1 cellular context compared by ENCODE assay signal in genomic region chrX:12949927-12950656, GRCh38.
TF ChIP-seq lines count a peak whose summit lies in the region.

No MANE protein-coding gene starts in this region.

TF ChIP-seq in K562, 482 proteins besides CTCF, POLR2A, EP300 and RAD21 (continued from another document and continues in another):
- TF ChIP-seq ZNF449 (CRISPR knock-in tag; IDR thresholded peaks at IDR 0.05) (no peak), BRF2 (IDR thresholded peaks at IDR 0.05; ENCODE audit: borderline replicate concordance, insufficient read depth, insufficient read length) (no peak), CBFA2T3 (IDR thresholded peaks at IDR 0.05) (peak; percentile 22; the same call in 1 of the 2 replicates), E2F6 (IDR thresholded peaks at IDR 0.05; ENCODE audit: borderline replicate concordance in 1 of 2, extremely low read depth in 1 of 2, insufficient read depth in 1 of 2, insufficient read length in 1 of 2, low read depth in 1 of 2, low read length in 1 of 2, poor library complexity in 1 of 2, severe bottlenecking in 1 of 2) (peak; percentile 80 to 90), NR4A1 (CRISPR knock-in tag; IDR thresholded peaks at IDR 0.05) (no peak), NR4A1 (tag; IDR thresholded peaks at IDR 0.05) (peak; percentile 69; the same call in 1 of the 2 replicates), HIVEP1 (CRISPR knock-in tag; IDR thresholded peaks at IDR 0.05) (0 out of 2 replicates have a peak, but pooled peaks have one; percentile 55), NFRKB (IDR thresholded peaks at IDR 0.05; ENCODE audit: low read depth) (no peak; the same call in 1 of the 2 replicates), NCOA1 (IDR thresholded peaks at IDR 0.05; ENCODE audit: low read depth) (no peak; the same call in 1 of the 2 replicates), XRCC5 (IDR thresholded peaks at IDR 0.05; ENCODE audit: low read depth, low read length) (no peak), KDM1A (IDR thresholded peaks at IDR 0.05) (no peak), MED1 (CRISPR knock-in tag; IDR thresholded peaks at IDR 0.05; ENCODE audit: borderline replicate concordance) (no peak), MGA (IDR thresholded peaks at IDR 0.05) (peak; percentile 92), TAF1 (IDR thresholded peaks at IDR 0.05; ENCODE audit: control insufficient read depth, extremely low read depth, insufficient read depth, low read length, severe bottlenecking) (no peak), DEAF1 (CRISPR knock-in tag; IDR thresholded peaks at IDR 0.05) (no peak), HNRNPL (IDR thresholded peaks at IDR 0.05; ENCODE audit: low read depth, low read length) (no peak), FOXA3 (CRISPR knock-in tag; conservative IDR thresholded peaks at IDR 0.05 in 1 of 2, IDR thresholded peaks at IDR 0.05 in 1 of 2) (no peak), ZNF277 (CRISPR knock-in tag; IDR thresholded peaks at IDR 0.05; ENCODE audit: borderline replicate concordance) (no peak), POU5F1 (IDR thresholded peaks at IDR 0.05; ENCODE audit: borderline replicate concordance, low read depth, low read length, partially characterized antibody) (no peak), ZNF561 (CRISPR knock-in tag; conservative IDR thresholded peaks at IDR 0.05) (no peak), ZNF780A (CRISPR knock-in tag; IDR thresholded peaks at IDR 0.05) (no peak), KLF6 (CRISPR knock-in tag; IDR thresholded peaks at IDR 0.05; ENCODE audit: borderline replicate concordance) (0 out of 2 replicates have a peak, but pooled peaks have one; percentile 54), ZNF655 (CRISPR knock-in tag; IDR thresholded peaks at IDR 0.05) (no peak), E2F4 (CRISPR knock-in tag; IDR thresholded peaks at IDR 0.05; ENCODE audit: low read depth) (no peak), RCOR1 (IDR thresholded peaks at IDR 0.05; ENCODE audit: borderline replicate concordance in 1 of 2, low read depth in 2 of 2, low read length in 2 of 2) (0 out of 4 replicates have a peak, but pooled peaks of 1 of the 2 experiments have one; percentile 36), SMARCA5 (IDR thresholded peaks at IDR 0.05) (no peak), ZNF263 (CRISPR knock-in tag; IDR thresholded peaks at IDR 0.05; ENCODE audit: borderline replicate concordance) (no peak), ARID2 (IDR thresholded peaks at IDR 0.05) (no peak), ZNF41 (CRISPR knock-in tag; conservative IDR thresholded peaks at IDR 0.05) (no peak), ZNF699 (CRISPR knock-in tag; IDR thresholded peaks at IDR 0.05; ENCODE audit: insufficient replicate concordance) (no peak)
- TF ChIP-seq, protein P1, sequence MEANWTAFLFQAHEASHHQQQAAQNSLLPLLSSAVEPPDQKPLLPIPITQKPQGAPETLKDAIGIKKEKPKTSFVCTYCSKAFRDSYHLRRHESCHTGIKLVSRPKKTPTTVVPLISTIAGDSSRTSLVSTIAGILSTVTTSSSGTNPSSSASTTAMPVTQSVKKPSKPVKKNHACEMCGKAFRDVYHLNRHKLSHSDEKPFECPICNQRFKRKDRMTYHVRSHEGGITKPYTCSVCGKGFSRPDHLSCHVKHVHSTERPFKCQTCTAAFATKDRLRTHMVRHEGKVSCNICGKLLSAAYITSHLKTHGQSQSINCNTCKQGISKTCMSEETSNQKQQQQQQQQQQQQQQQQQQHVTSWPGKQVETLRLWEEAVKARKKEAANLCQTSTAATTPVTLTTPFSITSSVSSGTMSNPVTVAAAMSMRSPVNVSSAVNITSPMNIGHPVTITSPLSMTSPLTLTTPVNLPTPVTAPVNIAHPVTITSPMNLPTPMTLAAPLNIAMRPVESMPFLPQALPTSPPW (CRISPR knock-in tag; IDR thresholded peaks at IDR 0.05), result no peak
